In the genomic region with DNA sequence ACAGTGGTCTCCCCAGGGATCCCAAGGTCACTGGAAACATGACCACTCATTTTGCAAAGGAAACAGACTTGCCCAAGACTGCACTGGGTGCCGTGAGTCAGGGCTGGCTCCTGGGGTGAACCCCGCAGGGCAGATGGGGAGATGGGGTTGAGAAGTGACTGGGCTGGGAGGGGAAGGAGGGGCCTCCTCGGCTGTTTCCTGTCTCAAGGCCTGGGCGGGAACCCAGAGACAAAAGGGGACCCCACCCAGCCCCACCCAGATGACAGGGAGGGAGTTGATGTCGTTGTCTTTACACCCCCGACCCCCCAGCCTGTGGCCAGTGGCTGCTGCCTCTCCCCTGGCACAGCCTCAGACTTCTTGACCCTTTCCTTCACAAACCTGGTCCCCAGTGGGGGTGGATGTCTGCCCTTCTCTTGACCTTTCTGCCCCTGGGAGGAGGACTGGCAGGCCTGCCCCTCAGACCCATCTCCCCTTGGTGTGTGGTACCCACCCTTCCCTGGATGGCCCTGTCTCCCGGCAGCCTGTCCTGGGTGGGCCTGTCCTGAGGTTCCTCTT, we compare ENCODE assay signal across 8 cellular contexts. TPM values are rescaled to one million over a fixed set of nuclear protein-coding genes. Genes with fewer than 3 reads are reported as not detected.
DNase-seq lines count a peak whose midpoint lies in the region; ATAC-seq lines count a peak whose summit lies in the region.

No MANE protein-coding gene starts in this region.

- peak; percentile 67 to 76 for ATAC-seq in natural killer cell treated with Interleukin-12 subunit alpha and Interleukin-12 subunit beta and Interleukin-15 and Interleukin-18, amount 100 ng/mL, for 72 hours
- ATAC-seq in sciatic nerve (no peak), HG02798 (IDR thresholded peaks at IDR 0.05; ENCODE audit: poor library complexity, unreplicated experiment) (no peak), HG03520 (IDR thresholded peaks at IDR 0.05; ENCODE audit: unreplicated experiment) (no peak)

- intact Hi-C loops in sciatic nerve (cut with DNase I) = no loop called here

- H3K9me3 Mint-ChIP-seq in natural killer cell treated with Interleukin-12 subunit alpha and Interleukin-12 subunit beta and Interleukin-15 and Interleukin-18, amount 100 ng/mL, for 72 hours = no peaks in the 10 kb centered on the region

- DNase-seq in AML-193 (lab: John Stamatoyannopoulos, UW) (peak; percentile 66 to 68), NOMO-1 (lab: John Stamatoyannopoulos, UW; ENCODE audit: unreplicated experiment in 2 of 2) (peak; percentile 14 to 31), activated T-cell treated with anti-CD3 and anti-CD28 coated beads for 48 hours (ENCODE audit: low read depth) (peak; percentile 79), RPMI8226 (no peak), sciatic nerve (ENCODE audit: low spot score) (no peak)
- peak; percentile 90 for DNase-seq in natural killer cell treated with Interleukin-12 subunit alpha and Interleukin-12 subunit beta and Interleukin-15 and Interleukin-18, amount 100 ng/mL, for 72 hours (ENCODE audit: low spot score)

- H3K4me1 Mint-ChIP-seq in natural killer cell treated with Interleukin-12 subunit alpha and Interleukin-12 subunit beta and Interleukin-15 and Interleukin-18, amount 100 ng/mL, for 72 hours (ENCODE audit: low read depth in 2 of 2) = peaks cover 41 to 49% of the 10 kb centered on the region in 2 donors

- peak overlapping the region; percentile 99 for H3K4me3 Mint-ChIP-seq in natural killer cell treated with Interleukin-12 subunit alpha and Interleukin-12 subunit beta and Interleukin-15 and Interleukin-18, amount 100 ng/mL, for 72 hours

- peak overlapping the region; percentile 97 to 99 for H3K27ac Mint-ChIP-seq in natural killer cell treated with Interleukin-12 subunit alpha and Interleukin-12 subunit beta and Interleukin-15 and Interleukin-18, amount 100 ng/mL, for 72 hours

- H3K36me3 Mint-ChIP-seq in natural killer cell treated with Interleukin-12 subunit alpha and Interleukin-12 subunit beta and Interleukin-15 and Interleukin-18, amount 100 ng/mL, for 72 hours = peaks cover 7% of the 10 kb centered on the region

- no peaks in the 10 kb centered on the region for H3K27me3 Mint-ChIP-seq in natural killer cell treated with Interleukin-12 subunit alpha and Interleukin-12 subunit beta and Interleukin-15 and Interleukin-18, amount 100 ng/mL, for 72 hours

RNA-seq across cellular contexts. Expression of a gene that starts 1.4 kb away (rescaled TPM):
- total RNA-seq in natural killer cell treated with Interleukin-12 subunit alpha and Interleukin-12 subunit beta and Interleukin-15 and Interleukin-18, amount 100 ng/mL, for 72 hours = 100 to 1,000 TPM; 465 to 518 TPM
- 8.8 TPM for total RNA-seq in sciatic nerve

RNA-seq across cellular contexts. Expression of a gene that starts 22.6 kb away (rescaled TPM):
- 10 to 100 TPM; 59.2 to 68.4 TPM for total RNA-seq in natural killer cell treated with Interleukin-12 subunit alpha and Interleukin-12 subunit beta and Interleukin-15 and Interleukin-18, amount 100 ng/mL, for 72 hours
- 42.9 TPM for total RNA-seq in sciatic nerve

Comparison
In these comparisons a context has a peak if more than half of its experiments do, and no peak if none do; other contexts are left out.
1. DNase-seq: peak in AML-193 (2 of 2), NOMO-1 (2 of 2), activated T-cell treated with anti-CD3 and anti-CD28 coated beads for 48 hours (single experiment) and natural killer cell treated with Interleukin-12 subunit alpha and Interleukin-12 subunit beta and Interleukin-15 and Interleukin-18, amount 100 ng/mL, for 72 hours (single experiment); none in RPMI8226 (single experiment) and sciatic nerve (single experiment).
2. ATAC-seq: peak in natural killer cell treated with Interleukin-12 subunit alpha and Interleukin-12 subunit beta and Interleukin-15 and Interleukin-18, amount 100 ng/mL, for 72 hours (2 of 2); none in sciatic nerve (single experiment), HG02798 (single experiment) and HG03520 (single experiment).
3. RNA of a gene that starts 1.4 kb away (total RNA-seq): 465 to 518 TPM in natural killer cell treated with Interleukin-12 subunit alpha and Interleukin-12 subunit beta and Interleukin-15 and Interleukin-18, amount 100 ng/mL, for 72 hours; 8.8 TPM in sciatic nerve (single experiment); every median in the first group is over 10 times any median in the second.